ENCODE assay signal across 8 cellular contexts in the genomic region with DNA sequence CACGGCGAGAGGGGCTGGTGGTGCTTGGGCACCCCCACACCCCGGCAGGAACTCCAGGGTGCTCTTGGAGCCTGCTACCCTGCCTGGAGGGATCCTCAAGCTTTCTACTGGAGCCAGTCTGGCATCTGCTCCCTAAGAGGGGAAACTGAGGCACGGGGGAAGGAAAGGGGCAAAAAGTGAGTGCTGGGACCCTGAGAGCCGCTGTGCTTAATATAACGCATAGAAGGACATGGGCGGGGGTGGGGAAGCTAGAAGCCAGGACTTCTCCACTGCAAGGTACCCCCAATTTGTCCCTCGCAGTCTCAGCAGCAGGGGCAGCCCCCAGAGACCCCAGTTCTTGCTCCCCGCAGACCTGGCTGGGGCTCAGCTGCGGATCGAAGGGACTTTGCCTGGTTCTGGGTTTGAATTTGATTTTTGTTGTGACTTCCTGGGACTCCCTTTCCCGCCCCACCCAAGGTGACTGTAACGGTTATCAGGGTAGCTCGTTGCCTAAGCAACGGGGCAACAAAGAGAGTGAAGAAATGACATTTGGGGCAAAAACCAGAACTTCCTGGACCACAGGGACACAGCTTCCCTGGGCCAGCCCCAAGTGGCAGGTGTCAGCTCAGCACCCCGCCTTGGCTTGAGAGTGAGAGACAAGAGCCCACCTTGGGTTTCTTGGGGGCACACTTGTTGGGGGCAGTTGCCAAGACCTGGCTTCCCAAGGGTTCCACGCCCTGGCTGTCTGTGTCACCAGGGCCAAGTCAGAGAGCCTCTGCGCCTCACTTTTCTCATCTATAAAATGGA. TPM values are rescaled to one million over a fixed set of nuclear protein-coding genes. Genes with fewer than 3 reads are reported as not detected.
DNase-seq lines count a peak whose midpoint lies in the region; ATAC-seq, FAIRE-seq and TF ChIP-seq lines count a peak whose summit lies in the region.

No MANE protein-coding gene starts in this region.

- no peak for TF ChIP-seq CTCF in PC-3 (conservative IDR thresholded peaks at IDR 0.05; ENCODE audit: low read depth, low read length)
- no peak for TF ChIP-seq CTCF in left ventricle myocardium inferior (IDR thresholded peaks at IDR 0.05; ENCODE audit: borderline replicate concordance)

- TSS peak; percentile 80 for BruUV-seq in PC-3 (replicated peaks; lab: Mats Ljungman, UMichigan)

- H3K79me2 ChIP-seq in PC-3 (ENCODE audit: low read length), result peaks cover 50% of the 10 kb centered on the region

- H3K9me3 ChIP-seq in PC-3 (ENCODE audit: low read length) (no peaks in the 10 kb centered on the region), left ventricle myocardium inferior (replicated peaks) (no peaks in the 10 kb centered on the region), small intestine (ENCODE audit: control insufficient read depth, low read depth) (no peaks in the 10 kb centered on the region)

- H2AFZ ChIP-seq in PC-3 (ENCODE audit: low read length), result peak overlapping the region; percentile 81; the same call in 1 of the 2 replicates

- H3K4me3 ChIP-seq in GM08714 (ENCODE audit: low read length) (peak overlapping the region; percentile 83), PC-3 (ENCODE audit: low read length) (peak overlapping the region; percentile 73), left ventricle myocardium inferior (peak overlapping the region; percentile 82), small intestine (ENCODE audit: low read depth in 1 of 2, low read length in 2 of 2) (peak overlapping the region; percentile 69 to 79)

- H3K9ac ChIP-seq in PC-3 (ENCODE audit: low read length), result peak overlapping the region; percentile 92

- H3K4me2 ChIP-seq in PC-3 (ENCODE audit: low read length), result peak overlapping the region; percentile 85

- H3F3A ChIP-seq in PC-3 (ENCODE audit: low read length, unreplicated experiment), result no peaks in the 10 kb centered on the region

- H3K27me3 ChIP-seq in PC-3 (ENCODE audit: low read length), result no peaks in the 10 kb centered on the region
- no peaks in the 10 kb centered on the region for H3K27me3 ChIP-seq in left ventricle myocardium inferior (ENCODE audit: low read depth)
- no peaks in the 10 kb centered on the region for H3K27me3 ChIP-seq in small intestine (ENCODE audit: control insufficient read depth in 2 of 2, insufficient read depth in 2 of 2, low read length in 2 of 2)

- DNase-seq in PC-3 (peak; percentile 69), activated gamma-delta T cell treated with Interleukin-2 at 50 U/mL for 16 hours (peak; percentile 56), left ventricle myocardium inferior (peak; percentile 37), small intestine (peak; percentile 88), H54 (ENCODE audit: insufficient read length, low spot score) (no peak), SHP77 (lab: John Stamatoyannopoulos, UW) (no peak)

- H3K36me3 ChIP-seq in PC-3 (ENCODE audit: low read depth, low read length) (peaks cover 2% of the 10 kb centered on the region; the same call in 1 of the 2 replicates), left ventricle myocardium inferior (peaks cover 2% of the 10 kb centered on the region), small intestine (ENCODE audit: control insufficient read depth in 2 of 2, insufficient read depth in 2 of 2, low read length in 2 of 2) (no peaks in the 10 kb centered on the region)

- peaks cover 14% of the 10 kb centered on the region; the same call in 1 of the 2 replicates for H4K20me1 ChIP-seq in PC-3 (ENCODE audit: low read length)

- FAIRE-seq in small intestine (lab: Jason Lieb, UNC) (no peak), H54 (lab: Jason Lieb, UNC) (no peak)

- POLR2A ChIA-PET in PC-3 (lab: Charles Lee; ENCODE audit: unreplicated experiment), result interaction anchor here (0.5 to 1.0 kb wide), 3 partner anchors 124 to 542 kb away, joined by 3 to 5 read pairs (median 3); no protein-coding TSS in a partner anchor

- no peaks in the 10 kb centered on the region for H3K9me2 ChIP-seq in PC-3 (replicated peaks; ENCODE audit: low read length)

- CTCF ChIA-PET in PC-3 (lab: Charles Lee), result interaction anchor here (0.5 to 1.5 kb wide), 2 partner anchors 136 to 245 kb away, joined by 5 to 6 read pairs; a partner anchor contains a TSS

- ATAC-seq in PC-3 (peak; percentile 14), HG03108 (IDR thresholded peaks at IDR 0.05; ENCODE audit: unreplicated experiment) (no peak)

- intact Hi-C loops in PC-3 (cut with micrococcal nuclease), result loop anchor here (10.0 kb wide), 1 partner anchor 247 kb away; a partner anchor contains a TSS
- intact Hi-C loops in left ventricle myocardium inferior (cut with micrococcal nuclease), result no loop called here

- H3K27ac ChIP-seq in PC-3 (ENCODE audit: low read length) (peak overlapping the region; percentile 74), left ventricle myocardium inferior (replicated peaks) (peak overlapping the region; percentile 92), small intestine (ENCODE audit: low read depth in 1 of 2, low read length in 1 of 2) (peak overlapping the region; percentile 77 to 89)

- TF ChIP-seq POLR2A in H54 (IDR thresholded peaks at IDR 0.05; ENCODE audit: low read depth, low read length), result no peak

- WGBS in small intestine, 3 donors, result 2 to 11% (median 5%) methylated on average over 17 to 18 of the region's 18 CpGs

- peaks cover 36% of the 10 kb centered on the region for H3K4me1 ChIP-seq in PC-3 (ENCODE audit: insufficient read depth, low read length)
- peaks cover 69% of the 10 kb centered on the region for H3K4me1 ChIP-seq in left ventricle myocardium inferior
- H3K4me1 ChIP-seq in small intestine (ENCODE audit: control insufficient read depth in 2 of 2, insufficient read depth in 1 of 2, low read depth in 1 of 2, low read length in 1 of 2), result peaks cover 0 to 4% of the 10 kb centered on the region in 2 donors

RNA-seq across cellular contexts. Expression of a gene that starts 0.6 kb away (rescaled TPM):
- total RNA-seq in PC-3 (2014; rRNA removed) (105 and 120 TPM in 2 replicates), left ventricle myocardium inferior (32.7 TPM)
- polyA plus RNA-seq in small intestine, result 10 to 100 TPM; 13.6 to 51.6 (median 15.7) TPM

RNA-seq across cellular contexts. Expression of a gene that starts 37.3 kb away (rescaled TPM):
- total RNA-seq in PC-3 (2014; rRNA removed) (308 and 311 TPM in 2 replicates), left ventricle myocardium inferior (33.4 TPM)
- polyA plus RNA-seq in small intestine, result 100 to 1,000 TPM; 110 to 139 (median 139) TPM

RNA-seq across cellular contexts. Expression of a gene that starts 51.2 kb away (rescaled TPM):
- total RNA-seq in PC-3 (2014; rRNA removed) (186 and 238 TPM in 2 replicates), left ventricle myocardium inferior (129 TPM)
- polyA plus RNA-seq in small intestine, result 10 to 100 TPM in 2 of 3 donors, 1 to 10 TPM in 1; 8.9 to 35.0 (median 27.8) TPM

Comparison
In these comparisons a context has a peak if more than half of its experiments do, and no peak if none do; other contexts are left out.
1. DNase-seq: peak in PC-3 (single experiment), activated gamma-delta T cell treated with Interleukin-2 at 50 U/mL for 16 hours (single experiment), left ventricle myocardium inferior (single experiment) and small intestine (single experiment); none in H54 (single experiment) and SHP77 (0 of 2).
2. Peak in every context shown above with its lines, with median percentiles within 50 percentile points of each other: H3K4me3 ChIP-seq and H3K27ac ChIP-seq.